ENCODE assay signal across 2 cellular contexts in the genomic region with DNA sequence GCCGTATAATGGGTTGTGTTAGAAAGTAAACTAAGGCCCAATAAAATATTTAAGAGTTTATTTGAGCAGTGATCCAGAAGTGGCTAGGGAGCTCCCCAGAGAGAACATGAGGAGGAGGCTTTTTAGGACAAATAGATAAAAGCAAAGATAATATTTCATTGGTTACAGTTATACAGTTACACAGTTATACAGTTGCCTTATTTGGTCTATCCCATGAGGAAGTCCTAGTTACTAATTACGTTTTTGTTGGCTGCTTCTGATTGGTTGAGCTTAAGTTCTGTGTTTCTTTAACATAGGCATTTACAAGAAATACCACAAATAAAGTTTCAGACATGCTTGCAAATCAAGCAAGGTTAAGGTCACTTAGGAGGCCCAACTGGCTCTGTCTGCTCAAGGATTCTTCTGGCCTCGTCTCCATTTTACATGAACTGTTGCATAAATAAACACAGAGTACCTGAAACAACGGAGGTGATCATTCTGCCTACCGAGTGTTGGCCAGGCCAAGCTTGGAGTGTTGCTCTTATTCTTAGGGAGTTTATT.
TF ChIP-seq lines count a peak whose summit lies in the region.

No MANE protein-coding gene starts in this region.

TF ChIP-seq in HCT116, 20 proteins besides CTCF, POLR2A, EP300 and RAD21:
- TF ChIP-seq SRF (IDR thresholded peaks at IDR 0.05; ENCODE audit: low read depth) (peak; percentile 86), TCF7L2 (IDR thresholded peaks at IDR 0.05; ENCODE audit: borderline replicate concordance, extremely low read depth, insufficient read depth, insufficient read length) (no peak), CEBPB (IDR thresholded peaks at IDR 0.05; ENCODE audit: low read depth) (no peak), SP1 (IDR thresholded peaks at IDR 0.05; ENCODE audit: low read depth) (peak; percentile 28; the same call in 1 of the 2 replicates)

TF ChIP-seq in HepG2, 621 proteins besides CTCF, POLR2A, EP300 and RAD21:
- TF ChIP-seq PAF1 (CRISPR knock-in tag; IDR thresholded peaks at IDR 0.05) (no peak), ZNF367 (CRISPR knock-in tag; IDR thresholded peaks at IDR 0.05; ENCODE audit: borderline replicate concordance) (no peak), BCL6 (CRISPR knock-in tag; IDR thresholded peaks at IDR 0.05) (no peak), RARA (CRISPR knock-in tag; IDR thresholded peaks at IDR 0.05) (no peak), KLF9 (CRISPR knock-in tag; IDR thresholded peaks at IDR 0.05; ENCODE audit: low read depth) (no peak), ZSCAN20 (CRISPR knock-in tag; IDR thresholded peaks at IDR 0.05; ENCODE audit: borderline replicate concordance) (no peak), XRCC5 (optimal IDR thresholded peaks at IDR 0.05; ENCODE audit: low read length) (no peak), RFXAP (CRISPR knock-in tag; IDR thresholded peaks at IDR 0.05; ENCODE audit: borderline replicate concordance) (peak; percentile 96; the same call in 1 of the 2 replicates), ZNF260 (CRISPR knock-in tag; IDR thresholded peaks at IDR 0.05; ENCODE audit: borderline replicate concordance, low read depth) (no peak), RFXANK (CRISPR knock-in tag; IDR thresholded peaks at IDR 0.05) (peak; percentile 98), CREB1 (IDR thresholded peaks at IDR 0.05) (no peak), CREB1 (CRISPR knock-in tag; IDR thresholded peaks at IDR 0.05) (peak; percentile 82), REL (CRISPR knock-in tag; conservative IDR thresholded peaks at IDR 0.05) (no peak), SOX13 (IDR thresholded peaks at IDR 0.05) (no peak), SOX13 (CRISPR knock-in tag; conservative IDR thresholded peaks at IDR 0.05 in 1 of 2, IDR thresholded peaks at IDR 0.05 in 1 of 2) (no peak), PLRG1 (conservative IDR thresholded peaks at IDR 0.05) (no peak), NFYC (CRISPR knock-in tag; IDR thresholded peaks at IDR 0.05) (peak; percentile 57; the same call in 1 of the 2 replicates), KLF11 (CRISPR knock-in tag; IDR thresholded peaks at IDR 0.05) (no peak), FOXK1 (CRISPR knock-in tag; IDR thresholded peaks at IDR 0.05; ENCODE audit: borderline replicate concordance, low read depth) (no peak), RFX5 (IDR thresholded peaks at IDR 0.05; ENCODE audit: low read depth, low read length) (peak; percentile 98), ZNF274 (CRISPR knock-in tag; IDR thresholded peaks at IDR 0.05) (no peak), ZNF552 (CRISPR knock-in tag; IDR thresholded peaks at IDR 0.05; ENCODE audit: borderline replicate concordance) (no peak)
- TF ChIP-seq, protein P1, sequence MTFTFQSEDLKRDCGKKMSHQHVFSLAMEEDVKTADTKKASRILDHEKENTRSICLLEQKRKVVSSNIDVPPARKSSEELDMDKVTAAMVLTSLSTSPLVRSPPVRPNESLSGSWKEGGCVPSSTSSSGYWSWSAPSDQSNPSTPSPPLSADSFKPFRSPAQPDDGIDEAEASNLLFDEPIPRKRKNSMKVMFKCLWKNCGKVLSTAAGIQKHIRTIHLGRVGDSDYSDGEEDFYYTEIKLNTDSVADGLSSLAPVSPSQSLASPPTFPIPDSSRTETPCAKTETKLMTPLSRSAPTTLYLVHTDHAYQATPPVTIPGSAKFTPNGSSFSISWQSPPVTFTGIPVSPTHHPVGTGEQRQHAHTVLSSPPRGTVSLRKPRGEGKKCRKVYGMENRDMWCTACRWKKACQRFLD (CRISPR knock-in tag; IDR thresholded peaks at IDR 0.05; ENCODE audit: borderline replicate concordance): no peak
- TF ChIP-seq, protein P2, sequence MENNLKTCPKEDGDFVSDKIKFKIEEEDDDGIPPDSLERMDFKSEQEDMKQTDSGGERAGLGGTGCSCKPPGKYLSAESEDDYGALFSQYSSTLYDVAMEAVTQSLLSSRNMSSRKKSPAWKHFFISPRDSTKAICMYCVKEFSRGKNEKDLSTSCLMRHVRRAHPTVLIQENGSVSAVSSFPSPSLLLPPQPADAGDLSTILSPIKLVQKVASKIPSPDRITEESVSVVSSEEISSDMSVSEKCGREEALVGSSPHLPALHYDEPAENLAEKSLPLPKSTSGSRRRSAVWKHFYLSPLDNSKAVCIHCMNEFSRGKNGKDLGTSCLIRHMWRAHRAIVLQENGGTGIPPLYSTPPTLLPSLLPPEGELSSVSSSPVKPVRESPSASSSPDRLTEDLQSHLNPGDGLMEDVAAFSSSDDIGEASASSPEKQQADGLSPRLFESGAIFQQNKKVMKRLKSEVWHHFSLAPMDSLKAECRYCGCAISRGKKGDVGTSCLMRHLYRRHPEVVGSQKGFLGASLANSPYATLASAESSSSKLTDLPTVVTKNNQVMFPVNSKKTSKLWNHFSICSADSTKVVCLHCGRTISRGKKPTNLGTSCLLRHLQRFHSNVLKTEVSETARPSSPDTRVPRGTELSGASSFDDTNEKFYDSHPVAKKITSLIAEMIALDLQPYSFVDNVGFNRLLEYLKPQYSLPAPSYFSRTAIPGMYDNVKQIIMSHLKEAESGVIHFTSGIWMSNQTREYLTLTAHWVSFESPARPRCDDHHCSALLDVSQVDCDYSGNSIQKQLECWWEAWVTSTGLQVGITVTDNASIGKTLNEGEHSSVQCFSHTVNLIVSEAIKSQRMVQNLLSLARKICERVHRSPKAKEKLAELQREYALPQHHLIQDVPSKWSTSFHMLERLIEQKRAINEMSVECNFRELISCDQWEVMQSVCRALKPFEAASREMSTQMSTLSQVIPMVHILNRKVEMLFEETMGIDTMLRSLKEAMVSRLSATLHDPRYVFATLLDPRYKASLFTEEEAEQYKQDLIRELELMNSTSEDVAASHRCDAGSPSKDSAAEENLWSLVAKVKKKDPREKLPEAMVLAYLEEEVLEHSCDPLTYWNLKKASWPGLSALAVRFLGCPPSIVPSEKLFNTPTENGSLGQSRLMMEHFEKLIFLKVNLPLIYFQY (CRISPR knock-in tag; IDR thresholded peaks at IDR 0.05; ENCODE audit: borderline replicate concordance): no peak
